Comparison of ENCODE assay signal across 22 cellular contexts in the genomic region with DNA sequence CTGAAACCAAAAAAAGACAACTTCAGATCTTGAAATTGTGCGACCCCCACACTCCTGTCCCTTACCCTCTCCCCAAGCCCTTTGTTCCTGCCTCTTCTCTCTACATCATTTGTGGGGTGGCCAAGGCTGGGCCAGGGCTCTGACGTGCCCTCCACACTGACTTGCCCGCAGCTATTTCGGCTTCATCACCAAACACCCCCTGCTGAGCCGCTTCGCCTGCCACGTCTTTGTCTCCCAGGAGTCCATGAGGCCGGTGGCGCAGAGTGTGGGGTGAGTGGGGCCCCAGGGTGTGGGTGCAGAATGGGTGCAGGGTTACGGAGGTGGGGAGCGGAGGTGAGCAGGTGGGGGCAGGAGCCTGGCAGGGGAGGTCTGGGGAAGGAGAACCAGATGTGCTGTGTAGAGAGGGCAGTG. TPM values are rescaled to one million over a fixed set of nuclear protein-coding genes. Genes with fewer than 3 reads are reported as not detected.
"Had no signal": no experiment of that assay in that cellular context is flagged by ENCODE, and none has a peak within 500 bp of the region (broad histone marks: within the 10 kb centered on the region; RNA-seq: fewer than 3 reads in every experiment).

No MANE protein-coding gene starts in this region.

- H3K36me3 ChIP-seq: ovary, stomach, thoracic aorta, transverse colon had no signal

- H3K27ac Mint-ChIP-seq: naive thymus-derived CD8-positive, alpha-beta T cell; progenitor cell of endocrine pancreas; stimulated activated effector memory CD8-positive, alpha-beta T cell treated with anti-CD3 and anti-CD28 coated beads, Interleukin-12 subunit alpha, Interleukin-12 subunit beta, amount 100 ng/mL, for 72 hours had no signal

- H3K27me3 ChIP-seq: ovary had no signal

- H3K4me2 ChIP-seq: smooth muscle cell had no signal

- H3K4me3 ChIP-seq: coronary artery, mucosa of descending colon, ovary, smooth muscle cell, stomach, thoracic aorta, transverse colon had no signal

- H3K9me3 ChIP-seq: mucosa of descending colon, ovary, stomach, thoracic aorta, transverse colon had no signal

- H3K4me3 Mint-ChIP-seq: naive thymus-derived CD8-positive, alpha-beta T cell; stimulated activated effector memory CD8-positive, alpha-beta T cell treated with anti-CD3 and anti-CD28 coated beads, Interleukin-12 subunit alpha, Interleukin-12 subunit beta, amount 100 ng/mL, for 72 hours had no signal

- H3K36me3 Mint-ChIP-seq: naive thymus-derived CD8-positive, alpha-beta T cell; stimulated activated effector memory CD8-positive, alpha-beta T cell treated with anti-CD3 and anti-CD28 coated beads, Interleukin-12 subunit alpha, Interleukin-12 subunit beta, amount 100 ng/mL, for 72 hours had no signal

- ATAC-seq: mucosa of descending colon; naive thymus-derived CD8-positive, alpha-beta T cell; right cardiac atrium had no signal

- DNase-seq: effector CD4-positive, alpha-beta T cell; foreskin melanocyte; hippocampal formation; kidney glomerular epithelial cell; mammary epithelial cell; mucosa of descending colon; naive thymus-derived CD8-positive, alpha-beta T cell; ovary; stimulated activated CD4-positive, alpha-beta T cell treated with anti-CD3 and anti-CD28 coated beads, Interleukin-2, amount 100 ng/mL, for 48 hours; stimulated activated CD8-positive, alpha-beta memory T cell treated with anti-CD3 and anti-CD28 coated beads, Interleukin-4, amount 100 ng/mL, for 48 hours; stomach; transverse colon had no signal

- H3K9me3 Mint-ChIP-seq: stimulated activated effector memory CD8-positive, alpha-beta T cell treated with anti-CD3 and anti-CD28 coated beads, Interleukin-12 subunit alpha, Interleukin-12 subunit beta, amount 100 ng/mL, for 72 hours had no signal

- H3K27ac ChIP-seq: coronary artery, ovary, stomach, thoracic aorta, transverse colon had no signal

RNA-seq across cellular contexts. Expression of a gene that starts 9.5 kb away (rescaled TPM):
- polyA plus RNA-seq: naive thymus-derived CD8-positive, alpha-beta T cell had no signal

RNA-seq across cellular contexts. Expression of a gene that starts 47.3 kb away (rescaled TPM):
- total RNA-seq: cerebellum; dermis microvascular lymphatic vessel endothelial cell; mammary epithelial cell; mucosa of descending colon; naive thymus-derived CD8-positive, alpha-beta T cell; ovary; progenitor cell of endocrine pancreas; right cardiac atrium; smooth muscle cell; stomach; thoracic aorta; transverse colon; ureter had no signal
- polyA plus RNA-seq: naive thymus-derived CD8-positive, alpha-beta T cell; neural cell; ovary; right cardiac atrium; smooth muscle cell had no signal
